24 cellular contexts compared by ENCODE assay signal in genomic region chr14:69887740-69888657, GRCh38. TPM values are rescaled to one million over a fixed set of nuclear protein-coding genes. Genes with fewer than 3 reads are reported as not detected.
DNase-seq lines count a peak whose midpoint lies in the region; ATAC-seq, FAIRE-seq and TF ChIP-seq lines count a peak whose summit lies in the region.
"Had no signal": no experiment of that assay in that cellular context is flagged by ENCODE, and none has a peak within 500 bp of the region (broad histone marks: within the 10 kb centered on the region; RNA-seq: fewer than 3 reads in every experiment).

No MANE protein-coding gene starts in this region.

- peak in 2 of 4 donors; percentile 64 to 75 for ATAC-seq in psoas muscle
- ATAC-seq: activated CD8-positive, alpha-beta T cell treated with anti-CD3 and anti-CD28 coated beads, Interleukin-2, amount 10 ng/mL, durations not matched to agents 7 days and 5 days; activated T-cell treated with anti-CD3 and anti-CD28 coated beads, Interleukin-2, amount 50 U/mL, for 4 hours; CD8-positive, alpha-beta T cell; natural killer cell; stimulated activated effector memory CD8-positive, alpha-beta T cell treated with anti-CD3 and anti-CD28 coated beads, Interleukin-12 subunit alpha, Interleukin-12 subunit beta, amount 100 ng/mL, for 72 hours had no signal

- dilution Hi-C loops in mammary epithelial cell (cut with HindIII; ENCODE audit: low sequenced_read_pairs) (no loop called here), keratinocyte (cut with MboI; ENCODE audit: extremely low pct_ligation_motif_present, low sequenced_read_pairs) (no loop called here)

- no TSS peak for BruUV-seq in mammary epithelial cell (replicated peaks; lab: Mats Ljungman, UMichigan)

- TF ChIP-seq CTCF in mammary epithelial cell (conservative IDR thresholded peaks at IDR 0.05 in 1 of 2, IDR thresholded peaks at IDR 0.05 in 1 of 2; ENCODE audit: extremely low read depth in 1 of 2, insufficient read depth in 1 of 2, low read depth in 1 of 2, low read length in 2 of 2) (no peak), keratinocyte (optimal IDR thresholded peaks at IDR 0.05 in 1 of 3, IDR thresholded peaks at IDR 0.05 in 1 of 3, conservative IDR thresholded peaks at IDR 0.05 in 1 of 3; ENCODE audit: extremely low read depth in 1 of 3, insufficient read depth in 2 of 3, low read length in 3 of 3) (no peak), psoas muscle (IDR thresholded peaks at IDR 0.05) (no peak), GM13976 (IDR thresholded peaks at IDR 0.05; ENCODE audit: borderline replicate concordance, control extremely low read depth, extremely low read depth, insufficient read depth, missing control alignments) (no peak)

- H2AFZ ChIP-seq in mammary epithelial cell (ENCODE audit: low read depth, low read length), result peak overlapping the region; percentile 25
- H2AFZ ChIP-seq in keratinocyte (ENCODE audit: control insufficient read depth, low read length), result no peak overlapping the region

- no peaks in the 10 kb centered on the region for H3K27me3 ChIP-seq in mammary epithelial cell (ENCODE audit: insufficient read depth, low read length)
- H3K27me3 ChIP-seq in keratinocyte (ENCODE audit: control insufficient read depth, extremely low read depth, insufficient read depth, low read length), result no peaks in the 10 kb centered on the region
- peaks cover 0 to 2% (median 0%) of the 10 kb centered on the region in 3 donors for H3K27me3 ChIP-seq in psoas muscle (ENCODE audit: insufficient read depth in 3 of 3, low read length in 2 of 3)

- no peaks in the 10 kb centered on the region for H4K20me1 ChIP-seq in mammary epithelial cell (ENCODE audit: insufficient read depth, low read length)
- no peaks in the 10 kb centered on the region for H4K20me1 ChIP-seq in keratinocyte (ENCODE audit: control insufficient read depth, extremely low read depth, insufficient read depth, low read length)

- intact Hi-C loops in mammary epithelial cell (cut with micrococcal nuclease), result loop anchor here (1.0 kb wide), 1 partner anchor 9 kb away; the partner anchor contains the start of gene SMOC1
- intact Hi-C loops in psoas muscle (cut with DNase I), result no loop called here

- H3K79me2 ChIP-seq in mammary epithelial cell (ENCODE audit: insufficient read depth, low read length), result no peaks in the 10 kb centered on the region
- H3K79me2 ChIP-seq in keratinocyte (ENCODE audit: control insufficient read depth, insufficient read depth, low read length), result peaks cover 2% of the 10 kb centered on the region

- H3K9me3 ChIP-seq in mammary epithelial cell (replicated peaks; ENCODE audit: insufficient read depth, low read length), result no peaks in the 10 kb centered on the region
- H3K9me3 ChIP-seq in keratinocyte (ENCODE audit: control insufficient read depth, low read depth, low read length), result no peaks in the 10 kb centered on the region
- H3K9me3 ChIP-seq in psoas muscle, result no peaks in the 10 kb centered on the region

- FAIRE-seq in HTR-8/SVneo (lab: Jason Lieb, UNC) (peak; percentile 90), keratinocyte (lab: Jason Lieb, UNC) (peak; percentile 17)
- FAIRE-seq: endothelial cell of umbilical vein had no signal

- H3K4me2 ChIP-seq in mammary epithelial cell (ENCODE audit: insufficient read depth, low read depth, low read length) (peak overlapping the region; percentile 24), keratinocyte (ENCODE audit: control insufficient read depth, extremely low read depth, insufficient read depth, low read depth, low read length) (peak overlapping the region; percentile 25)

- in situ Hi-C loops in mammary epithelial cell (cut with MboI; ENCODE audit: low sequenced_read_pairs in 2 of 2) (no loop called here), GM13976 (cut with MboI; ENCODE audit: low sequenced_read_pairs, unreplicated experiment) (no loop called here)

- H3K4me3 ChIP-seq in mammary epithelial cell (replicated peaks in 1 of 3; ENCODE audit: insufficient read depth in 1 of 3, low read depth in 2 of 3, low read length in 3 of 3) (no peak overlapping the region), keratinocyte (ENCODE audit: control insufficient read depth in 2 of 3, extremely low read depth in 1 of 3, insufficient read depth in 2 of 3, low read depth in 1 of 3, low read length in 3 of 3) (no peak overlapping the region), psoas muscle (no peak overlapping the region)
- H3K4me3 ChIP-seq: coronary artery, SK-N-MC had no signal

- CTCF ChIA-PET in mammary epithelial cell (lab: Charles Lee; ENCODE audit: low non-redundant PET), result interaction anchor here (0.7 kb wide), 1 partner anchor 118 kb away, joined by 18 read pairs; no protein-coding TSS in a partner anchor

- WGBS in mammary epithelial cell (ENCODE audit: low coverage, missing lambda C conversion rate), result 73% methylated on average over 9 of the region's 9 CpGs
- 75 to 88% (median 81%) methylated on average over 9 of the region's 9 CpGs for WGBS in psoas muscle, 3 donors

- H3K4me1 ChIP-seq in mammary epithelial cell (ENCODE audit: insufficient read depth, low read length), result peaks cover 27% of the 10 kb centered on the region
- peaks cover 25% of the 10 kb centered on the region for H3K4me1 ChIP-seq in keratinocyte (ENCODE audit: control insufficient read depth, extremely low read depth, insufficient read depth, low read length)
- H3K4me1 ChIP-seq in psoas muscle, result peaks cover 20% of the 10 kb centered on the region

- H3K27ac ChIP-seq in mammary epithelial cell (ENCODE audit: insufficient read depth, low read depth, low read length) (peak overlapping the region; percentile 76), keratinocyte (ENCODE audit: control insufficient read depth, insufficient read depth, low read length) (peak overlapping the region; percentile 55), psoas muscle (peak overlapping the region; percentile 31)
- H3K27ac ChIP-seq: coronary artery, HL-60, SK-N-MC had no signal

- H3K36me3 ChIP-seq in mammary epithelial cell (ENCODE audit: insufficient read depth, low read length), result no peaks in the 10 kb centered on the region
- no peaks in the 10 kb centered on the region for H3K36me3 ChIP-seq in keratinocyte (ENCODE audit: control insufficient read depth in 2 of 2, extremely low read depth in 1 of 2, insufficient read depth in 2 of 2, low read length in 2 of 2)
- no peaks in the 10 kb centered on the region for H3K36me3 ChIP-seq in psoas muscle (ENCODE audit: insufficient read depth in 1 of 2, low read depth in 1 of 2)

- H3K9ac ChIP-seq in mammary epithelial cell (ENCODE audit: insufficient read depth, low read length), result no peak overlapping the region
- H3K9ac ChIP-seq in keratinocyte (ENCODE audit: control insufficient read depth, extremely low read depth, insufficient read depth, low read length), result no peak overlapping the region

- no peaks in the 10 kb centered on the region for H3K9me1 ChIP-seq in keratinocyte (ENCODE audit: control insufficient read depth, extremely low read depth, insufficient read depth, low read length)

- DNase-seq in HTR-8/SVneo (ENCODE audit: insufficient read length, low spot score) (no peak), mammary epithelial cell (peak; percentile 62), keratinocyte (ENCODE audit: low read depth, low spot score) (no peak), psoas muscle (no peak), HUDEP-2 (lab: John Stamatoyannopoulos, UW; ENCODE audit: unreplicated experiment in 76 of 76) (no peak), NCI-H1105 (lab: John Stamatoyannopoulos, UW) (no peak), GM13976 (ENCODE audit: low spot score) (no peak), germinal center (ENCODE audit: low spot score) (no peak)
- DNase-seq: activated B cell treated with CpG ODN at 0.5 μM for 24 hours; activated CD8-positive, alpha-beta T cell treated with anti-CD3 and anti-CD28 coated beads, Interleukin-2, amount 10 ng/mL, durations not matched to agents 7 days and 5 days; activated naive CD4-positive, alpha-beta T cell treated with anti-CD3 and anti-CD28 coated beads, Interleukin-2, amount 50 U/mL, for 16 hours; activated T-cell treated with anti-CD3 and anti-CD28 coated beads, Interleukin-2, amount 50 U/mL, for 4 hours; CD8-positive, alpha-beta T cell; HFFc6; KG1; natural killer cell; NCI-H1092 treated with DMSO at 0.1 percent for 48 hours; NCI-H2081 treated with DMSO at 0.1 percent for 48 hours had no signal

RNA-seq across cellular contexts. Expression of gene SMOC1, which starts 8.8 kb away (rescaled TPM):
- total RNA-seq in mammary epithelial cell (10 to 100 TPM; 22.3 to 44.9 TPM), psoas muscle (10 to 100 TPM in 1 of 4 donors, 1 to 10 TPM in 3; 4.2 to 10.1 (median 5.2) TPM)
- polyA plus RNA-seq in mammary epithelial cell (10.6 TPM), keratinocyte (2.0 to 18.8 TPM (median 6.0 TPM) in 3 replicates), psoas muscle (10 to 100 TPM in 2 of 3 donors, 1 to 10 TPM in 1; 3.2 to 10.6 (median 10.1) TPM)
- polyA minus RNA-seq in mammary epithelial cell (7.0 TPM), keratinocyte (2.2 to 15.8 TPM (median 4.3 TPM) in 3 replicates)
- 4.6 TPM for polyA plus RNA-seq in keratinocyte (2011; ENCODE audit: low read depth)
- 5.2 and 5.4 TPM in 2 replicates for polyA plus RNA-seq in keratinocyte (2011; cell fraction: cytosol; rRNA removed)
- 11.8 and 12.0 TPM in 2 replicates for polyA plus RNA-seq in keratinocyte (2011; cell fraction: nucleus; rRNA removed)
- 3.5 and 15.6 TPM in 2 replicates for polyA plus RNA-seq in keratinocyte (2012; ENCODE audit: low replicate concordance)
- 8.4 TPM for polyA minus RNA-seq in keratinocyte (2011; cell fraction: cytosol; rRNA and poly(A)+ RNA removed)
- polyA minus RNA-seq in keratinocyte (2011; cell fraction: nucleus; rRNA and poly(A)+ RNA removed), result 10.7 and 12.2 TPM in 2 replicates
- total RNA-seq: activated B cell treated with CpG ODN at 0.5 μM for 24 hours; activated CD8-positive, alpha-beta T cell treated with anti-CD3 and anti-CD28 coated beads, Interleukin-2, amount 10 ng/mL, durations not matched to agents 7 days and 5 days; CD8-positive, alpha-beta T cell; HFFc6; natural killer cell; T-helper 2 cell treated with Interferon-gamma antibody and Interleukin-4, amounts not matched to agents 100 ng/mL and 5 ng/mL, for 36 hours had no signal
